ENCODE assay signal across 8 cellular contexts in genomic region chr5:177113566-177114424, GRCh38. TPM values are rescaled to one million over a fixed set of nuclear protein-coding genes. Genes with fewer than 3 reads are reported as not detected.
DNase-seq lines count a peak whose midpoint lies in the region; ATAC-seq and TF ChIP-seq lines count a peak whose summit lies in the region.

No MANE protein-coding gene starts in this region.

- POLR2A ChIA-PET in GM10248 (lab: Yijun Ruan, JAX) = no interaction called here
- POLR2A ChIA-PET in PC-9 (lab: Charles Lee; ENCODE audit: unreplicated experiment) = no interaction called here

- H3K27me3 ChIP-seq in PC-9 (ENCODE audit: insufficient read depth, low read depth) (no peaks in the 10 kb centered on the region), esophagus squamous epithelium (no peaks in the 10 kb centered on the region)

- no peak overlapping the region for H3K4me3 Mint-ChIP-seq in activated T-cell treated with anti-CD3 and anti-CD28 coated beads, Interleukin-2, amount 50 U/mL, for 4 hours
- no peak overlapping the region for H3K4me3 Mint-ChIP-seq in nephron

- H3F3A ChIP-seq in PC-9 (ENCODE audit: insufficient read depth, low read depth) = no peaks in the 10 kb centered on the region

- intact Hi-C loops in PC-9 (cut with micrococcal nuclease; ENCODE audit: unreplicated experiment) (loop anchor here (1.0 to 10.0 kb wide), 8 partner anchors 187 to 1386 kb away; no protein-coding TSS in a partner anchor), esophagus squamous epithelium (cut with DNase I) (loop anchor here (5.0 kb wide), 1 partner anchor 41 kb away; no protein-coding TSS in a partner anchor)

- BruUV-seq in PC-9 (replicated peaks; lab: Mats Ljungman, UMichigan) = no TSS peak

- no peaks in the 10 kb centered on the region for H3K79me2 ChIP-seq in PC-9 (ENCODE audit: low read depth)

- no peak overlapping the region for H2AFZ ChIP-seq in PC-9

- no peaks in the 10 kb centered on the region for H4K20me1 ChIP-seq in PC-9 (ENCODE audit: insufficient read depth)

- H3K9me3 Mint-ChIP-seq in activated T-cell treated with anti-CD3 and anti-CD28 coated beads, Interleukin-2, amount 50 U/mL, for 4 hours = peaks cover 3% of the 10 kb centered on the region
- no peaks in the 10 kb centered on the region for H3K9me3 Mint-ChIP-seq in nephron

- peaks cover 16% of the 10 kb centered on the region for H3K4me1 Mint-ChIP-seq in activated T-cell treated with anti-CD3 and anti-CD28 coated beads, Interleukin-2, amount 50 U/mL, for 4 hours (ENCODE audit: low read depth)
- peaks cover 25% of the 10 kb centered on the region for H3K4me1 Mint-ChIP-seq in nephron

- TF ChIP-seq CTCF in GM10248 (IDR thresholded peaks at IDR 0.05; ENCODE audit: control extremely low read depth, extremely low read depth, low read depth, missing control alignments) (peak; percentile 97), PC-9 (conservative IDR thresholded peaks at IDR 0.05) (peak; percentile 98), esophagus squamous epithelium (IDR thresholded peaks at IDR 0.05) (peak; percentile 93 to 99 (median 98)), nephron (IDR thresholded peaks at IDR 0.05; ENCODE audit: unreplicated experiment in 3 of 3) (peak; percentile 96 to 99 (median 99))

- H3K4me3 ChIP-seq in PC-9 (no peak overlapping the region), esophagus squamous epithelium (no peak overlapping the region)

- WGBS in esophagus squamous epithelium, 2 donors = 10 to 16% methylated on average over 12 to 14 of the region's 14 CpGs

- peak overlapping the region; percentile 2 to 54 (median 18) for H3K27ac Mint-ChIP-seq in nephron

- CTCF ChIA-PET in GM10248 (lab: Yijun Ruan, JAX) (interaction anchor here (0.8 to 7.5 kb wide), 73 partner anchors 8 to 1384 kb away, joined by 3 to 147 read pairs (median 5); partner anchors contain the start of genes FGFR4, LMAN2, MXD3 and NSD1), PC-9 (lab: Charles Lee) (interaction anchor here (0.5 to 2.6 kb wide), 6 partner anchors 42 to 453 kb away, joined by 3 to 16 read pairs (median 4); no protein-coding TSS in a partner anchor)

- no peaks in the 10 kb centered on the region for H3K9me3 ChIP-seq in PC-9 (ENCODE audit: insufficient read depth, low read depth)
- no peaks in the 10 kb centered on the region for H3K9me3 ChIP-seq in esophagus squamous epithelium

- H3K27ac ChIP-seq in PC-9 (no peak overlapping the region), esophagus squamous epithelium (peak overlapping the region in 2 of 4 donors; percentile 58 to 69)

- ATAC-seq in activated T-cell treated with anti-CD3 and anti-CD28 coated beads, Interleukin-2, amount 50 U/mL, for 4 hours = peak; percentile 54 to 58
- ATAC-seq in HG03139 (IDR thresholded peaks at IDR 0.05; ENCODE audit: unreplicated experiment) = no peak

- no peaks in the 10 kb centered on the region for H3K27me3 Mint-ChIP-seq in activated T-cell treated with anti-CD3 and anti-CD28 coated beads, Interleukin-2, amount 50 U/mL, for 4 hours (ENCODE audit: low read depth)
- H3K27me3 Mint-ChIP-seq in nephron (ENCODE audit: low read depth) = peaks cover 11% of the 10 kb centered on the region

- no peaks in the 10 kb centered on the region for H3K9me2 ChIP-seq in PC-9 (ENCODE audit: insufficient read depth)

- H3K36me3 Mint-ChIP-seq in activated T-cell treated with anti-CD3 and anti-CD28 coated beads, Interleukin-2, amount 50 U/mL, for 4 hours (ENCODE audit: insufficient read depth) = no peaks in the 10 kb centered on the region
- H3K36me3 Mint-ChIP-seq in nephron (ENCODE audit: low read depth) = no peaks in the 10 kb centered on the region

- no peaks in the 10 kb centered on the region for H3K4me1 ChIP-seq in PC-9 (replicated peaks; ENCODE audit: insufficient read depth)
- peaks cover 0 to 32% (median 14%) of the 10 kb centered on the region in 3 donors for H3K4me1 ChIP-seq in esophagus squamous epithelium

- TF ChIP-seq POLR2A in esophagus squamous epithelium (IDR thresholded peaks at IDR 0.05) = no peak

- H3K36me3 ChIP-seq in PC-9 (ENCODE audit: low read depth) (no peaks in the 10 kb centered on the region), esophagus squamous epithelium (no peaks in the 10 kb centered on the region)

- DNase-seq in GM10248 (ENCODE audit: extremely low spot score) = peak; percentile 91
- peak; percentile 78 for DNase-seq in HT1080 (ENCODE audit: low read depth)
- DNase-seq in PC-9 = peak; percentile 52 to 81
- DNase-seq in activated T-cell treated with anti-CD3 and anti-CD28 coated beads, Interleukin-2, amount 50 U/mL, for 4 hours = peak; percentile 76
- DNase-seq in esophagus squamous epithelium (lab: John Stamatoyannopoulos, UW) = no peak
- peak; percentile 47 to 84 (median 72) for DNase-seq in stimulated activated naive CD4-positive, alpha-beta T cell (lab: John Stamatoyannopoulos, UW)

- no peak overlapping the region for H3K4me2 ChIP-seq in PC-9

RNA-seq across cellular contexts. Expression of gene NSD1, which starts 19.8 kb away (rescaled TPM):
- total RNA-seq in HT1080 (2014; rRNA removed; shearing (Covaris generic)) = 14.3 and 18.3 TPM in 2 replicates
- polyA plus RNA-seq in HT1080 (2015; cell fraction: cytosol; rRNA removed) = 7.0 and 9.4 TPM in 2 replicates
- 13.8 and 15.2 TPM in 2 replicates for polyA plus RNA-seq in HT1080 (2015; cell fraction: nucleus; rRNA removed)
- total RNA-seq in PC-9 (2021) (60.9 and 62.2 TPM in 2 replicates), esophagus squamous epithelium (10 to 100 TPM; 24.0 to 39.5 (median 32.2) TPM)
- total RNA-seq in activated T-cell treated with anti-CD3 and anti-CD28 coated beads, Interleukin-2, amount 50 U/mL, for 4 hours = 10 to 100 TPM; 59.3 to 71.6 (median 67.6) TPM

RNA-seq across cellular contexts. Expression of gene FGFR4, which starts 27.1 kb away (rescaled TPM):
- total RNA-seq in HT1080 (2014; rRNA removed; shearing (Covaris generic)) = 2.2 and 3.4 TPM in 2 replicates
- 2.0 and 2.6 TPM in 2 replicates for polyA plus RNA-seq in HT1080 (2015; cell fraction: cytosol; rRNA removed)
- 2.1 and 3.6 TPM in 2 replicates for polyA plus RNA-seq in HT1080 (2015; cell fraction: nucleus; rRNA removed)
- total RNA-seq in PC-9 (2021) = 14.7 and 16.7 TPM in 2 replicates
- 1 to 10 TPM in 2 of 3 donors, under 1 TPM in 1; 0.98 to 3.5 (median 2.7) TPM for total RNA-seq in activated T-cell treated with anti-CD3 and anti-CD28 coated beads, Interleukin-2, amount 50 U/mL, for 4 hours
- total RNA-seq in esophagus squamous epithelium = 1 to 10 TPM in 3 of 4 donors, under 1 TPM in 1; 0.68 to 5.9 (median 1.9) TPM
